In the genomic region with DNA sequence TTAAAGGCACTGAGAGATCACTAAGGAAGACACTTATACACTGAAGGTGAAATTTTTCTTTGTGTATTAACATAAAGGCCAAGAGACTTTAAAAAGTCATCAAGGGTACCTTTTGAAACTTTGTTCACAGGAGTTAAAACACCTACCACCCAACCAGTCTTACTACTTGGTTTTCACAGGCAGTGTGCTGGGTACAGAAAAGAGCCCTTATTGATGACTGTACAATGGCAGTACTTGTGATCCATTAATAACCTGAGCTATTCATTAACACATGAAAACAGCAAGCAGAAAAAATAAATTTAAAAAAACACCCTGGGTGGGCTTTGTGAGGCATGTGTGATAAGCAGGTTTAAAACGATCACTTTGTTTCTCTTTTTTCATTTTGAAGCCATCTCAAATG, we compare ENCODE assay signal across 14 cellular contexts.
A peak's percentile ranks its signal among the peaks of the same experiment; 100 is the strongest.
DNase-seq lines count a peak whose midpoint lies in the region; ATAC-seq, FAIRE-seq and TF ChIP-seq lines count a peak whose summit lies in the region.
"Had no signal": no experiment of that assay in that cellular context is flagged by ENCODE, and none has a peak within 500 bp of the region (broad histone marks: within the 10 kb centered on the region; RNA-seq: fewer than 3 reads in every experiment).

No MANE protein-coding gene starts in this region.

- no TSS peak for BruUV-seq in HepG2 (replicated peaks; lab: Mats Ljungman, UMichigan)

- no peak overlapping the region for H3K9ac ChIP-seq in HepG2 (ENCODE audit: insufficient read depth, low read depth, low read length)
- H3K9ac ChIP-seq: BLaER1 treated with 17β-estradiol and CSF1 and Interleukin-3, amounts not matched to agents 10 nM and 100 nM had no signal

- H3K4me1 ChIP-seq in HepG2 (ENCODE audit: insufficient read depth, low read length): peaks cover 53% of the 10 kb centered on the region
- H3K4me1 ChIP-seq: BLaER1 treated with 17β-estradiol and CSF1 and Interleukin-3, amounts not matched to agents 10 nM and 100 nM had no signal

- no peak for TF ChIP-seq RAD21 in HepG2 (CRISPR knock-in tag; IDR thresholded peaks at IDR 0.05)

- H2AFZ ChIP-seq in HepG2 (ENCODE audit: low read length): no peak overlapping the region

- FAIRE-seq in H54 (lab: Jason Lieb, UNC) (peak; percentile 11), islet of Langerhans (lab: Jason Lieb, UNC) (peak; percentile 45), HepG2 (lab: Jason Lieb, UNC) (peak; percentile 37)
- FAIRE-seq: GM18507 had no signal

- peak; percentile 20; the same call in 1 of the 3 replicates for ATAC-seq in HepG2
- ATAC-seq: HCT116 had no signal

- H3K4me3 ChIP-seq in HepG2 (replicated peaks in 1 of 3; ENCODE audit: insufficient read depth in 1 of 3, low read depth in 2 of 3, low read length in 3 of 3): no peak overlapping the region
- H3K4me3 ChIP-seq: BLaER1 treated with 17β-estradiol and CSF1 and Interleukin-3, amounts not matched to agents 10 nM and 100 nM had no signal

- H4K20me1 ChIP-seq in HepG2 (ENCODE audit: insufficient read depth, low read length): no peaks in the 10 kb centered on the region
- H4K20me1 ChIP-seq: BLaER1 treated with 17β-estradiol and CSF1 and Interleukin-3, amounts not matched to agents 10 nM and 100 nM had no signal

- no peaks in the 10 kb centered on the region for H3K79me2 ChIP-seq in HepG2 (ENCODE audit: insufficient read depth, low read length)

- in situ Hi-C loops in HepG2 (cut with HindIII; ENCODE audit: extremely low pct_ligation_motif_present, low pct_unique_long_range_greater_than_20kb): no loop called here

- POLR2A ChIA-PET in HepG2 (lab: Yijun Ruan, JAX): no interaction called here

- DNase-seq in H54 (ENCODE audit: insufficient read length, low spot score) (no peak), HepG2 (ENCODE audit: low spot score) (no peak), renal cortical epithelial cell (ENCODE audit: low read depth) (peak; percentile 77), NCI-H510A (lab: John Stamatoyannopoulos, UW) (no peak), SIG-M5 (lab: John Stamatoyannopoulos, UW) (no peak)
- no peak for DNase-seq in activated CD8-positive, alpha-beta memory T cell treated with anti-CD3 and anti-CD28 coated beads, Interleukin-2, amount 50 U/mL, for 48 hours
- DNase-seq: ACHN; CD4-positive, CD25-positive, alpha-beta regulatory T cell; IMR-90 had no signal

- WGBS in HepG2 (ENCODE audit: low lambda C conversion rate): 75% methylated on average over 1 of the region's 1 CpG

- intact Hi-C loops in HepG2 (cut with micrococcal nuclease; ENCODE audit: unreplicated experiment): no loop called here

- no peak overlapping the region for H3K27ac ChIP-seq in HepG2 (ENCODE audit: extremely low read length, insufficient read depth, low read length)
- H3K27ac ChIP-seq: BLaER1 treated with 17β-estradiol and CSF1 and Interleukin-3, amounts not matched to agents 10 nM and 100 nM; HL-60 had no signal

- no peaks in the 10 kb centered on the region for H3K9me3 ChIP-seq in HepG2 (ENCODE audit: low read length)
- H3K9me3 ChIP-seq: BLaER1 treated with 17β-estradiol and CSF1 and Interleukin-3, amounts not matched to agents 10 nM and 100 nM had no signal

- no peak overlapping the region for H3K4me2 ChIP-seq in HepG2 (ENCODE audit: low read depth, low read length)
- H3K4me2 ChIP-seq: BLaER1 treated with 17β-estradiol and CSF1 and Interleukin-3, amounts not matched to agents 10 nM and 100 nM had no signal

- no peak for TF ChIP-seq EP300 in HepG2 (IDR thresholded peaks at IDR 0.05; ENCODE audit: low read depth in 2 of 2, low read length in 2 of 2)
- no peak for TF ChIP-seq EP300 in HepG2 (CRISPR knock-in tag; IDR thresholded peaks at IDR 0.05; ENCODE audit: borderline replicate concordance)

- H3K36me3 ChIP-seq in HepG2 (replicated peaks in 1 of 2; ENCODE audit: control insufficient read depth in 1 of 2, insufficient read depth in 2 of 2, low read length in 2 of 2): peaks cover 11 to 42% of the 10 kb centered on the region in 2 experiments

- CTCF ChIA-PET in HepG2 (lab: Yijun Ruan, JAX; ENCODE audit: low intra/inter-chr PET ratio, low total read pairs): no interaction called here

- TF ChIP-seq POLR2A in H54 (IDR thresholded peaks at IDR 0.05; ENCODE audit: low read depth, low read length): no peak
- TF ChIP-seq POLR2A in HepG2 (IDR thresholded peaks at IDR 0.05; ENCODE audit: insufficient read depth in 1 of 2, low read depth in 2 of 2, low read length in 2 of 2): no peak

- no peaks in the 10 kb centered on the region for H3K27me3 ChIP-seq in HepG2 (ENCODE audit: control insufficient read depth in 1 of 2, insufficient read depth in 2 of 2, low read length in 2 of 2)
- H3K27me3 ChIP-seq: BLaER1 treated with 17β-estradiol and CSF1 and Interleukin-3, amounts not matched to agents 10 nM and 100 nM had no signal

- TF ChIP-seq CTCF in HepG2 (CRISPR knock-in tag; IDR thresholded peaks at IDR 0.05): no peak

TF ChIP-seq in HepG2, 621 proteins besides CTCF, POLR2A, EP300 and RAD21 (continues in another document):
- TF ChIP-seq PHF21A (CRISPR knock-in tag; IDR thresholded peaks at IDR 0.05) (no peak), ZNF451 (CRISPR knock-in tag; IDR thresholded peaks at IDR 0.05) (no peak), ZNF256 (CRISPR knock-in tag; conservative IDR thresholded peaks at IDR 0.05) (no peak), MAFG (CRISPR knock-in tag; IDR thresholded peaks at IDR 0.05) (no peak), KAT7 (CRISPR knock-in tag; IDR thresholded peaks at IDR 0.05; ENCODE audit: borderline replicate concordance) (no peak), ZNF598 (CRISPR knock-in tag; IDR thresholded peaks at IDR 0.05; ENCODE audit: borderline replicate concordance) (no peak), BHLHE40 (IDR thresholded peaks at IDR 0.05; ENCODE audit: low read length) (no peak), ZNF549 (CRISPR knock-in tag; IDR thresholded peaks at IDR 0.05) (no peak)
- TF ChIP-seq, protein P1, sequence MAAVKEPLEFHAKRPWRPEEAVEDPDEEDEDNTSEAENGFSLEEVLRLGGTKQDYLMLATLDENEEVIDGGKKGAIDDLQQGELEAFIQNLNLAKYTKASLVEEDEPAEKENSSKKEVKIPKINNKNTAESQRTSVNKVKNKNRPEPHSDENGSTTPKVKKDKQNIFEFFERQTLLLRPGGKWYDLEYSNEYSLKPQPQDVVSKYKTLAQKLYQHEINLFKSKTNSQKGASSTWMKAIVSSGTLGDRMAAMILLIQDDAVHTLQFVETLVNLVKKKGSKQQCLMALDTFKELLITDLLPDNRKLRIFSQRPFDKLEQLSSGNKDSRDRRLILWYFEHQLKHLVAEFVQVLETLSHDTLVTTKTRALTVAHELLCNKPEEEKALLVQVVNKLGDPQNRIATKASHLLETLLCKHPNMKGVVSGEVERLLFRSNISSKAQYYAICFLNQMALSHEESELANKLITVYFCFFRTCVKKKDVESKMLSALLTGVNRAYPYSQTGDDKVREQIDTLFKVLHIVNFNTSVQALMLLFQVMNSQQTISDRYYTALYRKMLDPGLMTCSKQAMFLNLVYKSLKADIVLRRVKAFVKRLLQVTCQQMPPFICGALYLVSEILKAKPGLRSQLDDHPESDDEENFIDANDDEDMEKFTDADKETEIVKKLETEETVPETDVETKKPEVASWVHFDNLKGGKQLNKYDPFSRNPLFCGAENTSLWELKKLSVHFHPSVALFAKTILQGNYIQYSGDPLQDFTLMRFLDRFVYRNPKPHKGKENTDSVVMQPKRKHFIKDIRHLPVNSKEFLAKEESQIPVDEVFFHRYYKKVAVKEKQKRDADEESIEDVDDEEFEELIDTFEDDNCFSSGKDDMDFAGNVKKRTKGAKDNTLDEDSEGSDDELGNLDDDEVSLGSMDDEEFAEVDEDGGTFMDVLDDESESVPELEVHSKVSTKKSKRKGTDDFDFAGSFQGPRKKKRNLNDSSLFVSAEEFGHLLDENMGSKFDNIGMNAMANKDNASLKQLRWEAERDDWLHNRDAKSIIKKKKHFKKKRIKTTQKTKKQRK (IDR thresholded peaks at IDR 0.05; ENCODE audit: low read length): no peak
